In the genomic region with DNA sequence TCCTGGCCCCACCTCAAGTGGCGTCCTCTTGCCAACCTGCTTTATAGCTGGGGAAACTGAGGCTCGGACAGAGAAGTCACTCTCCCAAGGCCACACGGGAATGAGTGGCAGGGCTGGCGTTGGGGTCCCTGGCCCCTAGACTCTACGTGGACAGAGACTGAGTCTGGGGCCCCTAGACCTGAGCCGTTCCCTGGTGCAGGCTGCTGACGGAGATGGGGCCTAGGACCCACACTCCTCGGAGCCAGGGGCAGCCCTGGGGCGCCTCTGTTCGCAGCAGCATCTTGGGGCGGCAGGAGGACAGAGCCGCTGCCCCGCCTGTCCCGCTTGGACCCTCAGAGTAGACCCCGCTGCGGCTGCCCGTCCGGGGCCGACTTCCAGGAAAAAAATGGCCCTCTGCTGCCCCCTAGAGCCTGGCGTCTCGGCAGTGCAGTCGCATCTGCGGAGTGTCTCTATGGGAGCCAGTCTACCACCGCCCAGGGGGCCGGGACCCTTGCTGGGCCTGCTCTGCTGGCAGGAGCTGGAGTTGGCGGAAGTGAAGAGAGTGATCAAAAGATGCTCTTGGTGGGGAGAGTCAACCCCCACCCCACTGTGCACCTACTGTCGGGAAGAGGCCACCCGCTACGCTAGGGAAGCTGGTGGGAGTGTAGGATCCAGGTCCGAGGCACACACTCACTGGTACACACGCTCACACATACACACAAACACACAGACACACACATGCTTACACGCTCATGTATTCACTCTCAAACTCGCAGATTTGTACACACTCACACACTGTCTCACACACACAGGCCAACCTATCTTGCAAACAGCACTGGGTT, we compare ENCODE assay signal across 8 cellular contexts.
DNase-seq lines count a peak whose midpoint lies in the region; ATAC-seq and TF ChIP-seq lines count a peak whose summit lies in the region.

No MANE protein-coding gene starts in this region.

- H3K9me3 ChIP-seq in esophagus squamous epithelium (no peaks in the 10 kb centered on the region), tibial artery (peaks cover 0 to 1% (median 0%) of the 10 kb centered on the region in 3 donors)

- H3K27ac ChIP-seq in esophagus squamous epithelium = no peak overlapping the region
- no peak overlapping the region for H3K27ac ChIP-seq in tibial artery

- H3K27me3 Mint-ChIP-seq in activated T-cell treated with anti-CD3 and anti-CD28 coated beads, Interleukin-2, amount 50 U/mL, for 24 hours = peaks cover 14% of the 10 kb centered on the region

- H3K4me1 Mint-ChIP-seq in activated T-cell treated with anti-CD3 and anti-CD28 coated beads, Interleukin-2, amount 50 U/mL, for 24 hours (ENCODE audit: low read depth) = no peaks in the 10 kb centered on the region

- H3K36me3 ChIP-seq in esophagus squamous epithelium (no peaks in the 10 kb centered on the region), tibial artery (no peaks in the 10 kb centered on the region)

- no peaks in the 10 kb centered on the region for H3K36me3 Mint-ChIP-seq in activated T-cell treated with anti-CD3 and anti-CD28 coated beads, Interleukin-2, amount 50 U/mL, for 24 hours (ENCODE audit: low read depth)

- H3K27ac Mint-ChIP-seq in activated T-cell treated with anti-CD3 and anti-CD28 coated beads, Interleukin-2, amount 50 U/mL, for 24 hours = no peak overlapping the region

- H3K4me3 ChIP-seq in esophagus squamous epithelium (no peak overlapping the region), tibial artery (no peak overlapping the region)

- H3K27me3 ChIP-seq in esophagus squamous epithelium (peaks cover 0 to 43% (median 0%) of the 10 kb centered on the region in 4 donors), tibial artery (peaks cover 0 to 9% of the 10 kb centered on the region in 2 donors)

- no peak overlapping the region for H3K4me3 Mint-ChIP-seq in activated T-cell treated with anti-CD3 and anti-CD28 coated beads, Interleukin-2, amount 50 U/mL, for 24 hours

- H3K4me1 ChIP-seq in esophagus squamous epithelium (peaks cover 0 to 5% (median 0%) of the 10 kb centered on the region in 3 donors), tibial artery (peaks cover 0 to 6% (median 2%) of the 10 kb centered on the region in 4 donors)

- DNase-seq in SIG-M5 treated with dmso at 0.1 percent for 504 hours (lab: John Stamatoyannopoulos, UW; ENCODE audit: unreplicated experiment) = peak; percentile 5
- DNase-seq in SIG-M5 (lab: John Stamatoyannopoulos, UW) = no peak
- DNase-seq in NOMO-1 treated with dmso at 0.1 percent for 144 hours (lab: John Stamatoyannopoulos, UW; ENCODE audit: unreplicated experiment) = peak; percentile 14
- DNase-seq in activated T-cell treated with anti-CD3 and anti-CD28 coated beads, Interleukin-2, amount 50 U/mL, for 24 hours = peak; percentile 80
- no peak for DNase-seq in esophagus squamous epithelium (lab: John Stamatoyannopoulos, UW)
- no peak for DNase-seq in omental fat pad (ENCODE audit: low spot score)
- DNase-seq in tibial artery = peak in 1 of 2 donors; percentile 35

- ATAC-seq in omental fat pad (ENCODE audit: low FRiP score) (peak; percentile 74), HG02678 (IDR thresholded peaks at IDR 0.05; ENCODE audit: unreplicated experiment) (no peak)

- peaks cover 1% of the 10 kb centered on the region for H3K9me3 Mint-ChIP-seq in activated T-cell treated with anti-CD3 and anti-CD28 coated beads, Interleukin-2, amount 50 U/mL, for 24 hours

- 39 to 45% methylated on average over 8 to 11 of the region's 33 CpGs for WGBS in esophagus squamous epithelium, 2 donors

- TF ChIP-seq CTCF in esophagus squamous epithelium (IDR thresholded peaks at IDR 0.05) (peak; percentile 32 to 85 (median 70)), omental fat pad (IDR thresholded peaks at IDR 0.05) (peak in 1 of 3 donors; percentile 52), tibial artery (IDR thresholded peaks at IDR 0.05) (peak; percentile 72 to 78)

- intact Hi-C loops in esophagus squamous epithelium (cut with DNase I) (loop anchor here (5.0 kb wide), 1 partner anchor 527 kb away; a partner anchor contains a TSS), tibial artery (cut with DNase I; ENCODE audit: low total_unique reads) (loop anchor here (5.0 to 10.0 kb wide), 2 partner anchors 385 to 527 kb away; a partner anchor contains a TSS)

- no peak for TF ChIP-seq POLR2A in esophagus squamous epithelium (IDR thresholded peaks at IDR 0.05)

Comparison
In these comparisons a context has a peak if more than half of its experiments do, and no peak if none do; other contexts are left out.
1. DNase-seq: peak in SIG-M5 treated with dmso at 0.1 percent for 504 hours (single experiment), NOMO-1 treated with dmso at 0.1 percent for 144 hours (single experiment) and activated T-cell treated with anti-CD3 and anti-CD28 coated beads, Interleukin-2, amount 50 U/mL, for 24 hours (single experiment); none in SIG-M5 (single experiment), esophagus squamous epithelium (single experiment) and omental fat pad (single experiment).